In genomic region chr14:59566281-59566680, GRCh38 we compare ENCODE assay signal across 17 cellular contexts. TPM values are rescaled to one million over a fixed set of nuclear protein-coding genes. Genes with fewer than 3 reads are reported as not detected.
DNase-seq lines count a peak whose midpoint lies in the region; ATAC-seq and TF ChIP-seq lines count a peak whose summit lies in the region.
"Had no signal": no experiment of that assay in that cellular context is flagged by ENCODE, and none has a peak within 500 bp of the region (broad histone marks: within the 10 kb centered on the region; RNA-seq: fewer than 3 reads in every experiment).

No MANE protein-coding gene starts in this region.

- no peaks in the 10 kb centered on the region for H3F3A ChIP-seq in PC-9 (ENCODE audit: insufficient read depth, low read depth)

- no TSS peak for BruUV-seq in PC-9 (replicated peaks; lab: Mats Ljungman, UMichigan)

- H4K20me1 ChIP-seq in PC-9 (ENCODE audit: insufficient read depth): no peaks in the 10 kb centered on the region

- TF ChIP-seq CTCF in PC-9 (conservative IDR thresholded peaks at IDR 0.05): no peak

- no peaks in the 10 kb centered on the region for H3K79me2 ChIP-seq in PC-9 (ENCODE audit: low read depth)

- ATAC-seq in left colon: peak; percentile 72
- ATAC-seq in HG02759 (IDR thresholded peaks at IDR 0.05; ENCODE audit: unreplicated experiment): no peak

- peak; percentile 53 for DNase-seq in NCI-H345 treated with DMSO at 0.1 percent for 48 hours (lab: John Stamatoyannopoulos, UW; ENCODE audit: unreplicated experiment)
- no peak for DNase-seq in NCI-H345 (lab: John Stamatoyannopoulos, UW)
- DNase-seq in NCI-H146 (lab: John Stamatoyannopoulos, UW): peak; percentile 65
- no peak for DNase-seq in left colon
- DNase-seq in PC-9: no peak
- no peak for DNase-seq in COLO668 (lab: John Stamatoyannopoulos, UW; ENCODE audit: unreplicated experiment)
- DNase-seq in stimulated activated naive CD4-positive, alpha-beta T cell (lab: John Stamatoyannopoulos, UW): no peak
- DNase-seq: 8988T, DND-41, GDM1, GOT3, Kasumi-1, MM.1S, NCI-H1092, NCI-H1694, NCI-H2081 treated with DMSO at 0.1 percent for 48 hours had no signal

- no peaks in the 10 kb centered on the region for H3K9me3 ChIP-seq in PC-9 (ENCODE audit: insufficient read depth, low read depth)

- H3K27ac ChIP-seq in PC-9: no peak overlapping the region

- H3K4me1 ChIP-seq in PC-9 (replicated peaks; ENCODE audit: insufficient read depth): no peaks in the 10 kb centered on the region

- no peaks in the 10 kb centered on the region for H3K9me2 ChIP-seq in PC-9 (ENCODE audit: insufficient read depth)

- H3K4me2 ChIP-seq in PC-9: no peak overlapping the region

- H2AFZ ChIP-seq in PC-9: no peak overlapping the region

- H3K36me3 ChIP-seq in PC-9 (ENCODE audit: low read depth): no peaks in the 10 kb centered on the region

- CTCF ChIA-PET in PC-9 (lab: Charles Lee): interaction anchor here (1.0 kb wide), 1 partner anchor 59 kb away, joined by 3 read pairs; no protein-coding TSS in a partner anchor

- no peak overlapping the region for H3K4me3 ChIP-seq in PC-9

- intact Hi-C loops in left colon (cut with DNase I, micrococcal nuclease): no loop called here
- intact Hi-C loops in PC-9 (cut with micrococcal nuclease; ENCODE audit: unreplicated experiment): no loop called here

- no peaks in the 10 kb centered on the region for H3K27me3 ChIP-seq in PC-9 (ENCODE audit: insufficient read depth, low read depth)

- POLR2A ChIA-PET in PC-9 (lab: Charles Lee; ENCODE audit: unreplicated experiment): no interaction called here

RNA-seq across cellular contexts. Expression of gene CCDC175, which starts 10.3 kb away (rescaled TPM):
- total RNA-seq in left colon: under 1 TPM; 0.42 to 0.79 TPM
- total RNA-seq in PC-9 (2021): not detected in 2 replicates

Comparison
In these comparisons a context has a peak if more than half of its experiments do, and no peak if none do; other contexts are left out.
1. DNase-seq: peak in NCI-H345 treated with DMSO at 0.1 percent for 48 hours (single experiment) and NCI-H146 (single experiment); none in NCI-H345 (single experiment), left colon (0 of 2), PC-9 (0 of 2), COLO668 (single experiment) and stimulated activated naive CD4-positive, alpha-beta T cell (0 of 6).